Comparison of ENCODE assay signal across 22 cellular contexts in genomic region chr5:3252235-3252634, GRCh38.
"Had no signal": no experiment of that assay in that cellular context is flagged by ENCODE, and none has a peak within 500 bp of the region (broad histone marks: within the 10 kb centered on the region; RNA-seq: fewer than 3 reads in every experiment).

No MANE protein-coding gene starts in this region.

- H3K27ac ChIP-seq: left lung, lower lobe of right lung, neural progenitor cell, ovary, skin epidermis, tibial nerve, uterus had no signal

- H3K36me3 ChIP-seq: left lung, lower lobe of right lung, neural progenitor cell, ovary, tibial nerve, uterus had no signal

- H3K4me3 ChIP-seq: left lung, lower lobe of right lung, neural progenitor cell, ovary, skin epidermis, tibial nerve, uterus had no signal

- H3K4me1 ChIP-seq: left lung, lower lobe of right lung, tibial nerve, uterus had no signal

- H3K9me3 ChIP-seq: lower lobe of right lung, ovary, tibial nerve, uterus had no signal

- ATAC-seq: left colon; left lung; lower lobe of right lung; natural killer cell; right cardiac atrium; sciatic nerve; stimulated activated memory B cell treated with anti-CD40 and anti-IgM and Interleukin-4, amounts not matched to agents 10 μg/mL and 1 μg/mL and 100 μg/mL, for 72 hours; stimulated activated naive CD8-positive, alpha-beta T cell treated with anti-CD3 and anti-CD28 coated beads, Interleukin-15, amount 100 ng/mL, for 72 hours had no signal

- H3K27me3 ChIP-seq: neural progenitor cell, ovary, uterus had no signal

- H3K9ac ChIP-seq: neural progenitor cell had no signal

- DNase-seq: hypothalamus; immature natural killer cell; kidney; left colon; left lung; lower lobe of right lung; naive B cell; natural killer cell; nephron progenitor cell; ovary; retina; right cardiac atrium; stimulated activated CD4-positive, alpha-beta T cell treated with anti-CD3 and anti-CD28 coated beads, Interleukin-4, amount 100 ng/mL, for 24 hours; stimulated activated naive CD4-positive, alpha-beta T cell treated with Interleukin-2 at 50 U/mL for 16 hours; stimulated activated naive CD8-positive, alpha-beta T cell treated with anti-CD3 and anti-CD28 coated beads, Interleukin-15, amount 100 ng/mL, for 72 hours; substantia nigra; uterus had no signal
